ENCODE assay signal across 13 cellular contexts in the genomic region with DNA sequence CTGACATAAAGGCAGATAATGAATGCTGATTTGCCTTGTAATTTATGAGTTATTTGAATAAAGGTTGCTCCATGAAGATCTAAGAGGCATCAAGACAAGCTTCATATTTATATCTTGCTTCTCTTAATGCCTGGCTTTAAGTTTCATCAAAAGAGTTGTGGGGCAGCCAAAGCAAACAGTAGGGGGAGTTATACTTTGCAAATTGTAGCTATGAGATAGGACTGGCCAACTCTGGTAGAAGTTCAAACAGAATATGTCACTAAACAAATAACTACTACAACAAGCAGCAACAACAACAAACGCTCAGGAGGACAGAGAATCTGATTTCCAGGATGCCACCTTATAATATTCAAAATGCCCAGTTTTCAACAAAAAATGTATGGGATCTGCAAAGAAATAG.
A peak's percentile ranks its signal among the peaks of the same experiment; 100 is the strongest.
DNase-seq lines count a peak whose midpoint lies in the region; ATAC-seq, FAIRE-seq and TF ChIP-seq lines count a peak whose summit lies in the region.
"Had no signal": no experiment of that assay in that cellular context is flagged by ENCODE, and none has a peak within 500 bp of the region (broad histone marks: within the 10 kb centered on the region; RNA-seq: fewer than 3 reads in every experiment).

No MANE protein-coding gene starts in this region.

- no peak overlapping the region for H3K4me3 ChIP-seq in GM12864 (ENCODE audit: low read depth, low read length)
- no peak overlapping the region for H3K4me3 ChIP-seq in astrocyte of the spinal cord (ENCODE audit: low read depth, low read length)
- no peak overlapping the region for H3K4me3 ChIP-seq in HepG2 (replicated peaks in 1 of 3; ENCODE audit: insufficient read depth in 1 of 3, low read depth in 2 of 3, low read length in 3 of 3)
- H3K4me3 ChIP-seq: esophagus squamous epithelium, stomach had no signal

- TF ChIP-seq EP300 in HepG2 (IDR thresholded peaks at IDR 0.05; ENCODE audit: low read depth in 2 of 2, low read length in 2 of 2) (no peak), HepG2 (CRISPR knock-in tag; IDR thresholded peaks at IDR 0.05; ENCODE audit: borderline replicate concordance) (no peak)

- no peaks in the 10 kb centered on the region for H3K4me1 ChIP-seq in HepG2 (ENCODE audit: insufficient read depth, low read length)
- H3K4me1 ChIP-seq: esophagus squamous epithelium, stomach had no signal

- CTCF ChIA-PET in HepG2 (lab: Yijun Ruan, JAX; ENCODE audit: low intra/inter-chr PET ratio, low total read pairs): no interaction called here

- POLR2A ChIA-PET in HepG2 (lab: Yijun Ruan, JAX): no interaction called here

- DNase-seq in GM12864 (ENCODE audit: low read depth) (no peak), Kasumi-1 (lab: John Stamatoyannopoulos, UW) (peak; percentile 8 to 9), astrocyte of the spinal cord (ENCODE audit: low read depth, low spot score) (no peak), HepG2 (ENCODE audit: low spot score) (peak; percentile 30), Right ventricle myocardium superior (no peak)
- no peak for DNase-seq in activated naive CD4-positive, alpha-beta T cell treated with anti-CD3 and anti-CD28 coated beads, Interleukin-2, amount 50 U/mL, for 72 hours (ENCODE audit: low spot score in 2 of 2)
- no peak for DNase-seq in activated CD8-positive, alpha-beta memory T cell treated with anti-CD3 and anti-CD28 coated beads, Interleukin-2, amount 50 U/mL, for 4 hours
- DNase-seq: activated naive CD8-positive, alpha-beta T cell treated with anti-CD3 and anti-CD28 coated beads for 36 hours; CD4-positive, alpha-beta T cell; esophagus squamous epithelium; stomach had no signal

- no peaks in the 10 kb centered on the region for H3K9me3 ChIP-seq in HepG2 (ENCODE audit: low read length)
- H3K9me3 ChIP-seq: esophagus squamous epithelium had no signal

- no peak for TF ChIP-seq RAD21 in HepG2 (CRISPR knock-in tag; IDR thresholded peaks at IDR 0.05)

- H3K36me3 ChIP-seq in HepG2 (replicated peaks in 1 of 2; ENCODE audit: control insufficient read depth in 1 of 2, insufficient read depth in 2 of 2, low read length in 2 of 2): no peaks in the 10 kb centered on the region
- H3K36me3 ChIP-seq: esophagus squamous epithelium, stomach had no signal

- H3K9me3 Mint-ChIP-seq in activated naive CD4-positive, alpha-beta T cell treated with anti-CD3 and anti-CD28 coated beads, Interleukin-2, amount 50 U/mL, for 72 hours: no peaks in the 10 kb centered on the region
- H3K9me3 Mint-ChIP-seq: activated naive CD8-positive, alpha-beta T cell treated with anti-CD3 and anti-CD28 coated beads for 36 hours; CD4-positive, alpha-beta T cell; memory B cell had no signal

- ATAC-seq in HepG2: peak; percentile 57; the same call in 2 of the 3 replicates
- ATAC-seq in activated naive CD4-positive, alpha-beta T cell treated with anti-CD3 and anti-CD28 coated beads, Interleukin-2, amount 50 U/mL, for 72 hours: no peak
- no peak for ATAC-seq in HG02798 (IDR thresholded peaks at IDR 0.05; ENCODE audit: poor library complexity, unreplicated experiment)
- ATAC-seq in Right ventricle myocardium superior (ENCODE audit: poor library complexity): no peak

- H4K20me1 ChIP-seq in HepG2 (ENCODE audit: insufficient read depth, low read length): no peaks in the 10 kb centered on the region

- H3K4me2 ChIP-seq in HepG2 (ENCODE audit: low read depth, low read length): no peak overlapping the region

- H3K27ac Mint-ChIP-seq in activated naive CD4-positive, alpha-beta T cell treated with anti-CD3 and anti-CD28 coated beads, Interleukin-2, amount 50 U/mL, for 72 hours: no peak overlapping the region
- H3K27ac Mint-ChIP-seq: activated naive CD8-positive, alpha-beta T cell treated with anti-CD3 and anti-CD28 coated beads for 36 hours; CD4-positive, alpha-beta T cell; memory B cell had no signal

- BruUV-seq in HepG2 (replicated peaks; lab: Mats Ljungman, UMichigan): no TSS peak

- TF ChIP-seq POLR2A in HepG2 (IDR thresholded peaks at IDR 0.05; ENCODE audit: insufficient read depth in 1 of 2, low read depth in 2 of 2, low read length in 2 of 2): no peak

- H3K27ac ChIP-seq in HepG2 (ENCODE audit: extremely low read length, insufficient read depth, low read length): no peak overlapping the region
- H3K27ac ChIP-seq: esophagus squamous epithelium, stomach had no signal

- no peaks in the 10 kb centered on the region for H3K36me3 Mint-ChIP-seq in activated naive CD4-positive, alpha-beta T cell treated with anti-CD3 and anti-CD28 coated beads, Interleukin-2, amount 50 U/mL, for 72 hours
- H3K36me3 Mint-ChIP-seq: activated naive CD8-positive, alpha-beta T cell treated with anti-CD3 and anti-CD28 coated beads for 36 hours; memory B cell had no signal

- no peaks in the 10 kb centered on the region for H3K79me2 ChIP-seq in HepG2 (ENCODE audit: insufficient read depth, low read length)

- 0% methylated on average over 1 of the region's 1 CpG for WGBS in HepG2 (ENCODE audit: low lambda C conversion rate)

- in situ Hi-C loops in astrocyte of the spinal cord (cut with HindIII; ENCODE audit: low sequenced_read_pairs): no loop called here
- in situ Hi-C loops in HepG2 (cut with HindIII; ENCODE audit: extremely low pct_ligation_motif_present, low pct_unique_long_range_greater_than_20kb): no loop called here

- FAIRE-seq in HepG2 (lab: Jason Lieb, UNC): no peak

- TF ChIP-seq CTCF in GM12864 (IDR thresholded peaks at IDR 0.05; ENCODE audit: low read depth, low read length, missing control alignments): peak; percentile 4
- peak; percentile 18 for TF ChIP-seq CTCF in astrocyte of the spinal cord (IDR thresholded peaks at IDR 0.05; ENCODE audit: low read depth, low read length)
- TF ChIP-seq CTCF in HepG2 (CRISPR knock-in tag; IDR thresholded peaks at IDR 0.05): 0 out of 2 replicates have a peak, but pooled peaks have one; percentile 15

- intact Hi-C loops in HepG2 (cut with micrococcal nuclease; ENCODE audit: unreplicated experiment) (no loop called here), Right ventricle myocardium superior (cut with DNase I) (no loop called here)

- no peaks in the 10 kb centered on the region for H3K27me3 ChIP-seq in HepG2 (ENCODE audit: control insufficient read depth in 1 of 2, insufficient read depth in 2 of 2, low read length in 2 of 2)
- H3K27me3 ChIP-seq: esophagus squamous epithelium had no signal

- no peak overlapping the region for H3K9ac ChIP-seq in HepG2 (ENCODE audit: insufficient read depth, low read depth, low read length)

- no peak overlapping the region for H2AFZ ChIP-seq in HepG2 (ENCODE audit: low read length)

TF ChIP-seq in HepG2, 621 proteins besides CTCF, POLR2A, EP300 and RAD21:
- TF ChIP-seq STAG1 (CRISPR knock-in tag; IDR thresholded peaks at IDR 0.05): peak; percentile 37
- TF ChIP-seq, protein P1, sequence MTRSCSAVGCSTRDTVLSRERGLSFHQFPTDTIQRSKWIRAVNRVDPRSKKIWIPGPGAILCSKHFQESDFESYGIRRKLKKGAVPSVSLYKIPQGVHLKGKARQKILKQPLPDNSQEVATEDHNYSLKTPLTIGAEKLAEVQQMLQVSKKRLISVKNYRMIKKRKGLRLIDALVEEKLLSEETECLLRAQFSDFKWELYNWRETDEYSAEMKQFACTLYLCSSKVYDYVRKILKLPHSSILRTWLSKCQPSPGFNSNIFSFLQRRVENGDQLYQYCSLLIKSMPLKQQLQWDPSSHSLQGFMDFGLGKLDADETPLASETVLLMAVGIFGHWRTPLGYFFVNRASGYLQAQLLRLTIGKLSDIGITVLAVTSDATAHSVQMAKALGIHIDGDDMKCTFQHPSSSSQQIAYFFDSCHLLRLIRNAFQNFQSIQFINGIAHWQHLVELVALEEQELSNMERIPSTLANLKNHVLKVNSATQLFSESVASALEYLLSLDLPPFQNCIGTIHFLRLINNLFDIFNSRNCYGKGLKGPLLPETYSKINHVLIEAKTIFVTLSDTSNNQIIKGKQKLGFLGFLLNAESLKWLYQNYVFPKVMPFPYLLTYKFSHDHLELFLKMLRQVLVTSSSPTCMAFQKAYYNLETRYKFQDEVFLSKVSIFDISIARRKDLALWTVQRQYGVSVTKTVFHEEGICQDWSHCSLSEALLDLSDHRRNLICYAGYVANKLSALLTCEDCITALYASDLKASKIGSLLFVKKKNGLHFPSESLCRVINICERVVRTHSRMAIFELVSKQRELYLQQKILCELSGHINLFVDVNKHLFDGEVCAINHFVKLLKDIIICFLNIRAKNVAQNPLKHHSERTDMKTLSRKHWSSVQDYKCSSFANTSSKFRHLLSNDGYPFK (CRISPR knock-in tag; IDR thresholded peaks at IDR 0.05; ENCODE audit: borderline replicate concordance): no peak

Comparison
In these comparisons a context has a peak if more than half of its experiments do, and no peak if none do; other contexts are left out.
1. DNase-seq: peak in Kasumi-1 (2 of 2) and HepG2 (single experiment); none in GM12864 (single experiment), astrocyte of the spinal cord (single experiment), activated naive CD4-positive, alpha-beta T cell treated with anti-CD3 and anti-CD28 coated beads, Interleukin-2, amount 50 U/mL, for 72 hours (0 of 2), activated CD8-positive, alpha-beta memory T cell treated with anti-CD3 and anti-CD28 coated beads, Interleukin-2, amount 50 U/mL, for 4 hours (single experiment) and Right ventricle myocardium superior (single experiment).
2. Peak in every context shown above with its lines, with median percentiles within 50 percentile points of each other: CTCF ChIP-seq.